In genomic region chr16:84940670-84941551, GRCh38 we compare ENCODE assay signal across 17 cellular contexts.
DNase-seq lines count a peak whose midpoint lies in the region; ATAC-seq and TF ChIP-seq lines count a peak whose summit lies in the region.
"Had no signal": no experiment of that assay in that cellular context is flagged by ENCODE, and none has a peak within 500 bp of the region (broad histone marks: within the 10 kb centered on the region; RNA-seq: fewer than 3 reads in every experiment).

No MANE protein-coding gene starts in this region.

- peaks cover 8% of the 10 kb centered on the region for H3K9me3 Mint-ChIP-seq in chondrocyte (ENCODE audit: low read depth)
- H3K9me3 Mint-ChIP-seq in stimulated activated effector memory CD8-positive, alpha-beta T cell treated with anti-CD3 and anti-CD28 coated beads, Interleukin-12 subunit alpha, Interleukin-12 subunit beta, amount 100 ng/mL, for 72 hours, result no peaks in the 10 kb centered on the region
- H3K9me3 Mint-ChIP-seq: activated naive CD4-positive, alpha-beta T cell treated with anti-CD3 and anti-CD28 coated beads, Interleukin-2, amount 50 U/mL, for 24 hours; central memory CD8-positive, alpha-beta T cell; neural crest cell; stimulated activated naive CD8-positive, alpha-beta T cell treated with anti-CD3 and anti-CD28 coated beads, Interleukin-15, Interleukin-2, amounts not matched to agents 100 ng/mL and 50 ng/mL, for 24 hours had no signal

- peak; percentile 30 for TF ChIP-seq CTCF in chondrocyte (IDR thresholded peaks at IDR 0.05)

- H3K4me3 Mint-ChIP-seq in chondrocyte (ENCODE audit: unreplicated experiment), result no peak overlapping the region
- no peak overlapping the region for H3K4me3 Mint-ChIP-seq in stimulated activated effector memory CD8-positive, alpha-beta T cell treated with anti-CD3 and anti-CD28 coated beads, Interleukin-12 subunit alpha, Interleukin-12 subunit beta, amount 100 ng/mL, for 72 hours
- H3K4me3 Mint-ChIP-seq: activated naive CD4-positive, alpha-beta T cell treated with anti-CD3 and anti-CD28 coated beads, Interleukin-2, amount 50 U/mL, for 24 hours; central memory CD8-positive, alpha-beta T cell; neural crest cell; stimulated activated naive CD8-positive, alpha-beta T cell treated with anti-CD3 and anti-CD28 coated beads, Interleukin-15, Interleukin-2, amounts not matched to agents 100 ng/mL and 50 ng/mL, for 24 hours had no signal

- H3K4me1 Mint-ChIP-seq in chondrocyte (ENCODE audit: low read depth), result peaks cover 15% of the 10 kb centered on the region
- H3K4me1 Mint-ChIP-seq in stimulated activated effector memory CD8-positive, alpha-beta T cell treated with anti-CD3 and anti-CD28 coated beads, Interleukin-12 subunit alpha, Interleukin-12 subunit beta, amount 100 ng/mL, for 72 hours, result no peaks in the 10 kb centered on the region
- H3K4me1 Mint-ChIP-seq: activated naive CD4-positive, alpha-beta T cell treated with anti-CD3 and anti-CD28 coated beads, Interleukin-2, amount 50 U/mL, for 24 hours; central memory CD8-positive, alpha-beta T cell; neural crest cell had no signal

- H3K36me3 Mint-ChIP-seq in chondrocyte (ENCODE audit: low read depth), result peaks cover 4% of the 10 kb centered on the region
- no peaks in the 10 kb centered on the region for H3K36me3 Mint-ChIP-seq in stimulated activated effector memory CD8-positive, alpha-beta T cell treated with anti-CD3 and anti-CD28 coated beads, Interleukin-12 subunit alpha, Interleukin-12 subunit beta, amount 100 ng/mL, for 72 hours
- H3K36me3 Mint-ChIP-seq: activated naive CD4-positive, alpha-beta T cell treated with anti-CD3 and anti-CD28 coated beads, Interleukin-2, amount 50 U/mL, for 24 hours had no signal

- no peak overlapping the region for H3K27ac Mint-ChIP-seq in chondrocyte (ENCODE audit: unreplicated experiment)
- H3K27ac Mint-ChIP-seq in stimulated activated effector memory CD8-positive, alpha-beta T cell treated with anti-CD3 and anti-CD28 coated beads, Interleukin-12 subunit alpha, Interleukin-12 subunit beta, amount 100 ng/mL, for 72 hours, result no peak overlapping the region
- H3K27ac Mint-ChIP-seq: activated naive CD4-positive, alpha-beta T cell treated with anti-CD3 and anti-CD28 coated beads, Interleukin-2, amount 50 U/mL, for 24 hours; stimulated activated naive CD8-positive, alpha-beta T cell treated with anti-CD3 and anti-CD28 coated beads, Interleukin-15, Interleukin-2, amounts not matched to agents 100 ng/mL and 50 ng/mL, for 24 hours had no signal

- peaks cover 1% of the 10 kb centered on the region for H3K27me3 Mint-ChIP-seq in chondrocyte (ENCODE audit: low read depth)
- H3K27me3 Mint-ChIP-seq: activated naive CD4-positive, alpha-beta T cell treated with anti-CD3 and anti-CD28 coated beads, Interleukin-2, amount 50 U/mL, for 24 hours had no signal

- ATAC-seq in left lobe of liver, result peak; percentile 91
- ATAC-seq in stimulated activated effector memory CD8-positive, alpha-beta T cell treated with anti-CD3 and anti-CD28 coated beads, Interleukin-12 subunit alpha, Interleukin-12 subunit beta, amount 100 ng/mL, for 72 hours, result peak; percentile 21
- no peak for ATAC-seq in GM18520 (IDR thresholded peaks at IDR 0.05; ENCODE audit: unreplicated experiment)

- DNase-seq in EH (ENCODE audit: low read depth) (peak; percentile 75), chondrocyte (ENCODE audit: low spot score) (no peak), left lobe of liver (ENCODE audit: low spot score) (no peak), GF-D8 (lab: John Stamatoyannopoulos, UW) (no peak), ecto neural progenitor cell (ENCODE audit: low spot score) (no peak), mucosa of gallbladder (ENCODE audit: low spot score) (no peak)
- no peak for DNase-seq in stimulated activated effector memory CD8-positive, alpha-beta T cell treated with anti-CD3 and anti-CD28 coated beads, Interleukin-12 subunit alpha, Interleukin-12 subunit beta, amount 100 ng/mL, for 72 hours (ENCODE audit: low spot score in 2 of 2)
- DNase-seq: activated CD8-positive, alpha-beta memory T cell treated with anti-CD3 and anti-CD28 coated beads, Interleukin-2, amount 50 U/mL, for 4 hours; DMS 273 treated with DMSO at 0.1 percent for 48 hours; hypothalamus; KG1; NCI-H1417 treated with DMSO at 0.1 percent for 48 hours had no signal
